ENCODE assay signal across 1 cellular context in genomic region chr22:46362221-46362933, GRCh38.
A peak's percentile ranks its signal among the peaks of the same experiment; 100 is the strongest.
TF ChIP-seq lines count a peak whose summit lies in the region.

No MANE protein-coding gene starts in this region.

TF ChIP-seq in HepG2, 621 proteins besides CTCF, POLR2A, EP300 and RAD21 (continued from another document and continues in another):
- TF ChIP-seq ZBED4 (CRISPR knock-in tag; IDR thresholded peaks at IDR 0.05; ENCODE audit: borderline replicate concordance) (no peak), NCOA1 (CRISPR knock-in tag; IDR thresholded peaks at IDR 0.05) (no peak), BCL6 (CRISPR knock-in tag; IDR thresholded peaks at IDR 0.05) (no peak; the same call in 1 of the 2 replicates), RBAK (CRISPR knock-in tag; IDR thresholded peaks at IDR 0.05) (no peak), IRX3 (CRISPR knock-in tag; IDR thresholded peaks at IDR 0.05; ENCODE audit: borderline replicate concordance, low read depth) (no peak), BRD4 (CRISPR knock-in tag; IDR thresholded peaks at IDR 0.05) (no peak), ZBTB7A (CRISPR knock-in tag; IDR thresholded peaks at IDR 0.05) (no peak), NFE2L1 (CRISPR knock-in tag; IDR thresholded peaks at IDR 0.05; ENCODE audit: borderline replicate concordance) (no peak), KDM5B (CRISPR knock-in tag; IDR thresholded peaks at IDR 0.05; ENCODE audit: borderline replicate concordance) (no peak), JUNB (CRISPR knock-in tag; IDR thresholded peaks at IDR 0.05; ENCODE audit: borderline replicate concordance) (no peak), ZNF724P (CRISPR knock-in tag; IDR thresholded peaks at IDR 0.05; ENCODE audit: borderline replicate concordance) (no peak), HHEX (CRISPR knock-in tag; IDR thresholded peaks at IDR 0.05) (no peak), MIER3 (CRISPR knock-in tag; IDR thresholded peaks at IDR 0.05; ENCODE audit: borderline replicate concordance) (no peak), FLYWCH1 (CRISPR knock-in tag; IDR thresholded peaks at IDR 0.05) (no peak), ATF6 (CRISPR knock-in tag; conservative IDR thresholded peaks at IDR 0.05) (no peak), THAP7 (CRISPR knock-in tag; IDR thresholded peaks at IDR 0.05) (no peak), ZNF788 (CRISPR knock-in tag; IDR thresholded peaks at IDR 0.05; ENCODE audit: borderline replicate concordance) (0 out of 2 replicates have a peak, but pooled peaks have one; percentile 14), TBL1XR1 (IDR thresholded peaks at IDR 0.05; ENCODE audit: borderline replicate concordance, low read length, partially characterized antibody) (no peak), ZC3H4 (CRISPR knock-in tag; IDR thresholded peaks at IDR 0.05; ENCODE audit: borderline replicate concordance) (no peak), ZBTB40 (IDR thresholded peaks at IDR 0.05) (no peak), ZBTB40 (CRISPR knock-in tag; IDR thresholded peaks at IDR 0.05) (no peak; the same call in 1 of the 2 replicates), HCFC1 (IDR thresholded peaks at IDR 0.05; ENCODE audit: low read depth, low read length) (no peak), STAG1 (CRISPR knock-in tag; IDR thresholded peaks at IDR 0.05) (peak; percentile 70)
- TF ChIP-seq, protein P1, sequence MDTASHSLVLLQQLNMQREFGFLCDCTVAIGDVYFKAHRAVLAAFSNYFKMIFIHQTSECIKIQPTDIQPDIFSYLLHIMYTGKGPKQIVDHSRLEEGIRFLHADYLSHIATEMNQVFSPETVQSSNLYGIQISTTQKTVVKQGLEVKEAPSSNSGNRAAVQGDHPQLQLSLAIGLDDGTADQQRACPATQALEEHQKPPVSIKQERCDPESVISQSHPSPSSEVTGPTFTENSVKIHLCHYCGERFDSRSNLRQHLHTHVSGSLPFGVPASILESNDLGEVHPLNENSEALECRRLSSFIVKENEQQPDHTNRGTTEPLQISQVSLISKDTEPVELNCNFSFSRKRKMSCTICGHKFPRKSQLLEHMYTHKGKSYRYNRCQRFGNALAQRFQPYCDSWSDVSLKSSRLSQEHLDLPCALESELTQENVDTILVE (CRISPR knock-in tag; IDR thresholded peaks at IDR 0.05): no peak
- TF ChIP-seq, protein P2, sequence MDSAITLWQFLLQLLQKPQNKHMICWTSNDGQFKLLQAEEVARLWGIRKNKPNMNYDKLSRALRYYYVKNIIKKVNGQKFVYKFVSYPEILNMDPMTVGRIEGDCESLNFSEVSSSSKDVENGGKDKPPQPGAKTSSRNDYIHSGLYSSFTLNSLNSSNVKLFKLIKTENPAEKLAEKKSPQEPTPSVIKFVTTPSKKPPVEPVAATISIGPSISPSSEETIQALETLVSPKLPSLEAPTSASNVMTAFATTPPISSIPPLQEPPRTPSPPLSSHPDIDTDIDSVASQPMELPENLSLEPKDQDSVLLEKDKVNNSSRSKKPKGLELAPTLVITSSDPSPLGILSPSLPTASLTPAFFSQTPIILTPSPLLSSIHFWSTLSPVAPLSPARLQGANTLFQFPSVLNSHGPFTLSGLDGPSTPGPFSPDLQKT (CRISPR knock-in tag; IDR thresholded peaks at IDR 0.05; ENCODE audit: borderline replicate concordance): no peak
- TF ChIP-seq, protein P3, sequence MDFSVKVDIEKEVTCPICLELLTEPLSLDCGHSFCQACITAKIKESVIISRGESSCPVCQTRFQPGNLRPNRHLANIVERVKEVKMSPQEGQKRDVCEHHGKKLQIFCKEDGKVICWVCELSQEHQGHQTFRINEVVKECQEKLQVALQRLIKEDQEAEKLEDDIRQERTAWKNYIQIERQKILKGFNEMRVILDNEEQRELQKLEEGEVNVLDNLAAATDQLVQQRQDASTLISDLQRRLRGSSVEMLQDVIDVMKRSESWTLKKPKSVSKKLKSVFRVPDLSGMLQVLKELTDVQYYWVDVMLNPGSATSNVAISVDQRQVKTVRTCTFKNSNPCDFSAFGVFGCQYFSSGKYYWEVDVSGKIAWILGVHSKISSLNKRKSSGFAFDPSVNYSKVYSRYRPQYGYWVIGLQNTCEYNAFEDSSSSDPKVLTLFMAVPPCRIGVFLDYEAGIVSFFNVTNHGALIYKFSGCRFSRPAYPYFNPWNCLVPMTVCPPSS (IDR thresholded peaks at IDR 0.05): no peak
- TF ChIP-seq, protein P4, sequence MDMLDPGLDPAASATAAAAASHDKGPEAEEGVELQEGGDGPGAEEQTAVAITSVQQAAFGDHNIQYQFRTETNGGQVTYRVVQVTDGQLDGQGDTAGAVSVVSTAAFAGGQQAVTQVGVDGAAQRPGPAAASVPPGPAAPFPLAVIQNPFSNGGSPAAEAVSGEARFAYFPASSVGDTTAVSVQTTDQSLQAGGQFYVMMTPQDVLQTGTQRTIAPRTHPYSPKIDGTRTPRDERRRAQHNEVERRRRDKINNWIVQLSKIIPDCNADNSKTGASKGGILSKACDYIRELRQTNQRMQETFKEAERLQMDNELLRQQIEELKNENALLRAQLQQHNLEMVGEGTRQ (IDR thresholded peaks at IDR 0.05; ENCODE audit: low read depth, low read length): no peak
- TF ChIP-seq, protein P4 (CRISPR knock-in tag; IDR thresholded peaks at IDR 0.05; ENCODE audit: borderline replicate concordance): no peak
- TF ChIP-seq, protein P5, sequence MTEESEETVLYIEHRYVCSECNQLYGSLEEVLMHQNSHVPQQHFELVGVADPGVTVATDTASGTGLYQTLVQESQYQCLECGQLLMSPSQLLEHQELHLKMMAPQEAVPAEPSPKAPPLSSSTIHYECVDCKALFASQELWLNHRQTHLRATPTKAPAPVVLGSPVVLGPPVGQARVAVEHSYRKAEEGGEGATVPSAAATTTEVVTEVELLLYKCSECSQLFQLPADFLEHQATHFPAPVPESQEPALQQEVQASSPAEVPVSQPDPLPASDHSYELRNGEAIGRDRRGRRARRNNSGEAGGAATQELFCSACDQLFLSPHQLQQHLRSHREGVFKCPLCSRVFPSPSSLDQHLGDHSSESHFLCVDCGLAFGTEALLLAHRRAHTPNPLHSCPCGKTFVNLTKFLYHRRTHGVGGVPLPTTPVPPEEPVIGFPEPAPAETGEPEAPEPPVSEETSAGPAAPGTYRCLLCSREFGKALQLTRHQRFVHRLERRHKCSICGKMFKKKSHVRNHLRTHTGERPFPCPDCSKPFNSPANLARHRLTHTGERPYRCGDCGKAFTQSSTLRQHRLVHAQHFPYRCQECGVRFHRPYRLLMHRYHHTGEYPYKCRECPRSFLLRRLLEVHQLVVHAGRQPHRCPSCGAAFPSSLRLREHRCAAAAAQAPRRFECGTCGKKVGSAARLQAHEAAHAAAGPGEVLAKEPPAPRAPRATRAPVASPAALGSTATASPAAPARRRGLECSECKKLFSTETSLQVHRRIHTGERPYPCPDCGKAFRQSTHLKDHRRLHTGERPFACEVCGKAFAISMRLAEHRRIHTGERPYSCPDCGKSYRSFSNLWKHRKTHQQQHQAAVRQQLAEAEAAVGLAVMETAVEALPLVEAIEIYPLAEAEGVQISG (CRISPR knock-in tag; IDR thresholded peaks at IDR 0.05): peak; percentile 47; the same call in 1 of the 2 replicates
